ENCODE assay signal across 17 cellular contexts in genomic region chr5:177432905-177433657, GRCh38. TPM values are rescaled to one million over a fixed set of nuclear protein-coding genes. Genes with fewer than 3 reads are reported as not detected.
A peak's percentile ranks its signal among the peaks of the same experiment; 100 is the strongest.
DNase-seq lines count a peak whose midpoint lies in the region; ATAC-seq and TF ChIP-seq lines count a peak whose summit lies in the region.
"Had no signal": no experiment of that assay in that cellular context is flagged by ENCODE, and none has a peak within 500 bp of the region (broad histone marks: within the 10 kb centered on the region; RNA-seq: fewer than 3 reads in every experiment).

No MANE protein-coding gene starts in this region.

- intact Hi-C loops in spleen (cut with DNase I; ENCODE audit: low total_unique reads) = no loop called here
- intact Hi-C loops in left lung (cut with DNase I) = no loop called here

- no peak for DNase-seq in activated T-cell treated with anti-CD3 and anti-CD28 coated beads, Interleukin-2, amount 50 U/mL, for 4 hours
- no peak for DNase-seq in activated T-cell treated with anti-CD3 and anti-CD28 coated beads, Interleukin-2, amount 50 U/mL, for 1 hour
- no peak for DNase-seq in activated naive CD8-positive, alpha-beta T cell treated with anti-CD3 and anti-CD28 coated beads, Interleukin-2, amount 50 U/mL, for 24 hours
- DNase-seq in spleen (peak; percentile 82), hippocampal formation (lab: John Stamatoyannopoulos, UW) (no peak), left lung (no peak)
- DNase-seq: esophagus squamous epithelium, GF-D8, NCI-H187, NCI-H526, SK-N-SH had no signal

- H3K4me1 ChIP-seq in spleen = peaks cover 54 to 99% (median 68%) of the 10 kb centered on the region in 6 donors
- peaks cover 0 to 59% of the 10 kb centered on the region in 2 donors for H3K4me1 ChIP-seq in left lung

- H3K4me3 ChIP-seq in spleen (peak overlapping the region in 2 of 8 donors; percentile 25 to 88), left lung (no peak overlapping the region)
- H3K4me3 ChIP-seq: esophagus squamous epithelium, thoracic aorta had no signal

- no peaks in the 10 kb centered on the region for H3K27me3 Mint-ChIP-seq in activated T-cell treated with anti-CD3 and anti-CD28 coated beads, Interleukin-2, amount 50 U/mL, for 4 hours (ENCODE audit: low read depth)
- no peaks in the 10 kb centered on the region for H3K27me3 Mint-ChIP-seq in activated naive CD8-positive, alpha-beta T cell treated with anti-CD3 and anti-CD28 coated beads, Interleukin-2, amount 50 U/mL, for 24 hours

- H3K4me1 Mint-ChIP-seq in activated T-cell treated with anti-CD3 and anti-CD28 coated beads, Interleukin-2, amount 50 U/mL, for 4 hours (ENCODE audit: low read depth) = peaks cover 81% of the 10 kb centered on the region
- peaks cover 88% of the 10 kb centered on the region for H3K4me1 Mint-ChIP-seq in activated naive CD8-positive, alpha-beta T cell treated with anti-CD3 and anti-CD28 coated beads, Interleukin-2, amount 50 U/mL, for 24 hours

- H3K27me3 ChIP-seq in spleen (replicated peaks in 1 of 7) (no peaks in the 10 kb centered on the region), left lung (no peaks in the 10 kb centered on the region)
- H3K27me3 ChIP-seq: esophagus squamous epithelium, heart right ventricle had no signal

- H3K9me3 ChIP-seq in KOPT-K1 (ENCODE audit: insufficient read depth, low read length, poor library complexity, severe bottlenecking) = no peaks in the 10 kb centered on the region
- no peaks in the 10 kb centered on the region for H3K9me3 ChIP-seq in spleen
- no peaks in the 10 kb centered on the region for H3K9me3 ChIP-seq in left lung
- H3K9me3 ChIP-seq: esophagus squamous epithelium, heart right ventricle, SK-N-SH, thoracic aorta had no signal

- 93 to 97% (median 94%) methylated on average over 23 of the region's 23 CpGs for WGBS in spleen, 5 donors

- ATAC-seq in activated T-cell treated with anti-CD3 and anti-CD28 coated beads, Interleukin-2, amount 50 U/mL, for 4 hours = no peak
- ATAC-seq in activated naive CD8-positive, alpha-beta T cell treated with anti-CD3 and anti-CD28 coated beads, Interleukin-2, amount 50 U/mL, for 24 hours = no peak
- ATAC-seq in HG02798 (IDR thresholded peaks at IDR 0.05; ENCODE audit: poor library complexity, unreplicated experiment) = no peak
- no peak for ATAC-seq in left lung

- peak overlapping the region; percentile 60 for H3K27ac Mint-ChIP-seq in activated naive CD8-positive, alpha-beta T cell treated with anti-CD3 and anti-CD28 coated beads, Interleukin-2, amount 50 U/mL, for 24 hours

- TF ChIP-seq CTCF in spleen (IDR thresholded peaks at IDR 0.05 in 8 of 11, conservative IDR thresholded peaks at IDR 0.05 in 3 of 11) (no peak), left lung (IDR thresholded peaks at IDR 0.05) (no peak)

- H3K36me3 ChIP-seq in KOPT-K1 (ENCODE audit: insufficient read depth, low read length) (peaks cover 75% of the 10 kb centered on the region), spleen (peaks cover 10 to 86% (median 72%) of the 10 kb centered on the region in 6 donors), left lung (peaks cover 0 to 78% of the 10 kb centered on the region in 2 donors)

- peaks cover 28% of the 10 kb centered on the region for H3K36me3 Mint-ChIP-seq in activated T-cell treated with anti-CD3 and anti-CD28 coated beads, Interleukin-2, amount 50 U/mL, for 4 hours (ENCODE audit: insufficient read depth)
- peaks cover 51% of the 10 kb centered on the region for H3K36me3 Mint-ChIP-seq in activated naive CD8-positive, alpha-beta T cell treated with anti-CD3 and anti-CD28 coated beads, Interleukin-2, amount 50 U/mL, for 24 hours (ENCODE audit: low read depth)

- H3K9me3 Mint-ChIP-seq in activated T-cell treated with anti-CD3 and anti-CD28 coated beads, Interleukin-2, amount 50 U/mL, for 4 hours = no peaks in the 10 kb centered on the region
- no peaks in the 10 kb centered on the region for H3K9me3 Mint-ChIP-seq in activated naive CD8-positive, alpha-beta T cell treated with anti-CD3 and anti-CD28 coated beads, Interleukin-2, amount 50 U/mL, for 24 hours

- H3K27ac ChIP-seq in KOPT-K1 (ENCODE audit: low read depth, low read length, poor library complexity, severe bottlenecking) (peak overlapping the region; percentile 89), spleen (peak overlapping the region; percentile 92 to 99 (median 98)), left lung (no peak overlapping the region)
- H3K27ac ChIP-seq: thoracic aorta had no signal

- TF ChIP-seq POLR2A in spleen (IDR thresholded peaks at IDR 0.05) = no peak

- H3K4me3 Mint-ChIP-seq in activated T-cell treated with anti-CD3 and anti-CD28 coated beads, Interleukin-2, amount 50 U/mL, for 4 hours = peak overlapping the region; percentile 55
- peak overlapping the region; percentile 91 for H3K4me3 Mint-ChIP-seq in activated naive CD8-positive, alpha-beta T cell treated with anti-CD3 and anti-CD28 coated beads, Interleukin-2, amount 50 U/mL, for 24 hours

RNA-seq across cellular contexts. Expression of gene GRK6, which starts 6.6 kb away (rescaled TPM):
- total RNA-seq in activated T-cell treated with anti-CD3 and anti-CD28 coated beads, Interleukin-2, amount 50 U/mL, for 4 hours = 100 to 1,000 TPM; 140 to 163 (median 158) TPM
- 100 to 1,000 TPM; 114 to 170 (median 149) TPM for total RNA-seq in spleen
- 10 to 100 TPM; 45.7 to 75.9 (median 55.3) TPM for polyA plus RNA-seq in spleen
- total RNA-seq in left lung = 10 to 100 TPM; 32.3 to 57.1 TPM

RNA-seq across cellular contexts. Expression of gene PRR7, which starts 13.5 kb away (rescaled TPM):
- total RNA-seq in activated T-cell treated with anti-CD3 and anti-CD28 coated beads, Interleukin-2, amount 50 U/mL, for 4 hours = 10 to 100 TPM; 11.7 to 19.8 (median 14.2) TPM
- total RNA-seq in spleen (1 to 10 TPM in 6 of 7 donors, not detected in 1; 2.6 to 5.3 (median 4.7) TPM), left lung (1 to 10 TPM; 2.7 to 4.1 TPM)
- polyA plus RNA-seq in spleen = 1 to 10 TPM; 1.7 to 5.7 (median 3.9) TPM

RNA-seq across cellular contexts. Expression of gene F12, which starts 23.7 kb away (rescaled TPM):
- 1 to 10 TPM; 1.7 to 5.7 (median 3.1) TPM for total RNA-seq in activated T-cell treated with anti-CD3 and anti-CD28 coated beads, Interleukin-2, amount 50 U/mL, for 4 hours
- total RNA-seq in spleen = 1 to 10 TPM in 3 of 7 donors, under 1 TPM in 4; 0.60 to 1.7 (median 0.94) TPM
- polyA plus RNA-seq in spleen = 1 to 10 TPM; 1.1 to 2.3 (median 1.3) TPM
- 1 to 10 TPM in 1 of 2 donors, under 1 TPM in 1; 0.63 to 1.1 TPM for total RNA-seq in left lung
- total RNA-seq: thoracic aorta had no signal

RNA-seq across cellular contexts. Expression of gene PFN3, which starts 32.6 kb away (rescaled TPM):
- not detected for total RNA-seq in activated T-cell treated with anti-CD3 and anti-CD28 coated beads, Interleukin-2, amount 50 U/mL, for 4 hours
- total RNA-seq in spleen (not detected), left lung (not detected)
- not detected for polyA plus RNA-seq in spleen
- total RNA-seq: astrocyte, heart right ventricle, thoracic aorta had no signal
- polyA plus RNA-seq: AG04450, heart right ventricle, SK-N-SH had no signal

RNA-seq across cellular contexts. Expression of gene DBN1, which starts 40.4 kb away (rescaled TPM):
- total RNA-seq in activated T-cell treated with anti-CD3 and anti-CD28 coated beads, Interleukin-2, amount 50 U/mL, for 4 hours = 10 to 100 TPM; 16.6 to 48.5 (median 21.6) TPM
- 10 to 100 TPM; 13.0 to 26.5 (median 17.6) TPM for total RNA-seq in spleen
- 10 to 100 TPM in 1 of 3 donors, 1 to 10 TPM in 2; 6.8 to 16.3 (median 7.6) TPM for polyA plus RNA-seq in spleen
- 10 to 100 TPM; 43.2 to 83.1 TPM for total RNA-seq in left lung

Comparison
In these comparisons a context has a peak if more than half of its experiments do, and no peak if none do; other contexts are left out.
1. H3K27ac ChIP-seq: peak in KOPT-K1 (single experiment) and spleen (8 of 8); none in left lung (0 of 2).